In genomic region chrX:36422368-36422767, GRCh38 we compare ENCODE assay signal across 22 cellular contexts.
"Had no signal": no experiment of that assay in that cellular context is flagged by ENCODE, and none has a peak within 500 bp of the region (broad histone marks: within the 10 kb centered on the region; RNA-seq: fewer than 3 reads in every experiment).

No MANE protein-coding gene starts in this region.

- H3K4me3 Mint-ChIP-seq: memory B cell; natural killer cell; stimulated activated naive B cell treated with anti-CD40 and anti-IgM and Interleukin-4, amounts not matched to agents 10 μg/mL and 1 μg/mL and 100 μg/mL, for 72 hours; stimulated activated naive CD8-positive, alpha-beta T cell treated with anti-CD3 and anti-CD28 coated beads, Interleukin-15, Interleukin-2, amounts not matched to agents 100 ng/mL and 50 ng/mL, for 24 hours had no signal

- H3K36me3 ChIP-seq: ovary, sigmoid colon, thoracic aorta, tibial nerve, upper lobe of left lung had no signal

- ATAC-seq: left lobe of liver; natural killer cell; psoas muscle; right cardiac atrium; stimulated activated naive B cell treated with anti-CD40 and anti-IgM and Interleukin-4, amounts not matched to agents 10 μg/mL and 1 μg/mL and 100 μg/mL, for 72 hours had no signal

- H3K36me3 Mint-ChIP-seq: memory B cell; natural killer cell; stimulated activated naive B cell treated with anti-CD40 and anti-IgM and Interleukin-4, amounts not matched to agents 10 μg/mL and 1 μg/mL and 100 μg/mL, for 72 hours had no signal

- H3K27me3 Mint-ChIP-seq: memory B cell; stimulated activated naive B cell treated with anti-CD40 and anti-IgM and Interleukin-4, amounts not matched to agents 10 μg/mL and 1 μg/mL and 100 μg/mL, for 72 hours; stimulated activated naive CD8-positive, alpha-beta T cell treated with anti-CD3 and anti-CD28 coated beads, Interleukin-15, Interleukin-2, amounts not matched to agents 100 ng/mL and 50 ng/mL, for 24 hours had no signal

- DNase-seq: dorsolateral prefrontal cortex; effector CD4-positive, alpha-beta T cell; kidney; natural killer cell; occipital lobe; ovary; posterior cingulate gyrus; psoas muscle; right cardiac atrium; sigmoid colon; stimulated activated CD4-positive, alpha-beta T cell treated with anti-CD3 and anti-CD28 coated beads, Interleukin-4, amount 100 ng/mL, for 4 hours; stimulated activated naive B cell treated with anti-CD40 and anti-IgM and Interleukin-4, amounts not matched to agents 10 μg/mL and 1 μg/mL and 100 μg/mL, for 72 hours; upper lobe of left lung had no signal

- H3K9me3 ChIP-seq: ovary, psoas muscle, sigmoid colon, thoracic aorta, tibial nerve, upper lobe of left lung had no signal

- H3K27ac Mint-ChIP-seq: memory B cell; natural killer cell; stimulated activated naive B cell treated with anti-CD40 and anti-IgM and Interleukin-4, amounts not matched to agents 10 μg/mL and 1 μg/mL and 100 μg/mL, for 72 hours; stimulated activated naive CD8-positive, alpha-beta T cell treated with anti-CD3 and anti-CD28 coated beads, Interleukin-15, Interleukin-2, amounts not matched to agents 100 ng/mL and 50 ng/mL, for 24 hours had no signal

- H3K9me3 Mint-ChIP-seq: memory B cell; stimulated activated naive CD8-positive, alpha-beta T cell treated with anti-CD3 and anti-CD28 coated beads, Interleukin-15, Interleukin-2, amounts not matched to agents 100 ng/mL and 50 ng/mL, for 24 hours had no signal

- H3K4me1 ChIP-seq: psoas muscle, sigmoid colon, tibial nerve, upper lobe of left lung had no signal

- H3K27ac ChIP-seq: dorsolateral prefrontal cortex, ovary, psoas muscle, sigmoid colon, thoracic aorta, tibial nerve, upper lobe of left lung had no signal

- FAIRE-seq: colon, frontal cortex, kidney, urothelium cell line had no signal

- H3K4me3 ChIP-seq: dorsolateral prefrontal cortex, lung, ovary, psoas muscle, sigmoid colon, thoracic aorta, tibial nerve, upper lobe of left lung had no signal

- H3K4me1 Mint-ChIP-seq: memory B cell; natural killer cell; stimulated activated naive B cell treated with anti-CD40 and anti-IgM and Interleukin-4, amounts not matched to agents 10 μg/mL and 1 μg/mL and 100 μg/mL, for 72 hours had no signal

- H3K27me3 ChIP-seq: ovary, sigmoid colon, tibial nerve, upper lobe of left lung had no signal
